ENCODE assay signal across 8 cellular contexts in the genomic region with DNA sequence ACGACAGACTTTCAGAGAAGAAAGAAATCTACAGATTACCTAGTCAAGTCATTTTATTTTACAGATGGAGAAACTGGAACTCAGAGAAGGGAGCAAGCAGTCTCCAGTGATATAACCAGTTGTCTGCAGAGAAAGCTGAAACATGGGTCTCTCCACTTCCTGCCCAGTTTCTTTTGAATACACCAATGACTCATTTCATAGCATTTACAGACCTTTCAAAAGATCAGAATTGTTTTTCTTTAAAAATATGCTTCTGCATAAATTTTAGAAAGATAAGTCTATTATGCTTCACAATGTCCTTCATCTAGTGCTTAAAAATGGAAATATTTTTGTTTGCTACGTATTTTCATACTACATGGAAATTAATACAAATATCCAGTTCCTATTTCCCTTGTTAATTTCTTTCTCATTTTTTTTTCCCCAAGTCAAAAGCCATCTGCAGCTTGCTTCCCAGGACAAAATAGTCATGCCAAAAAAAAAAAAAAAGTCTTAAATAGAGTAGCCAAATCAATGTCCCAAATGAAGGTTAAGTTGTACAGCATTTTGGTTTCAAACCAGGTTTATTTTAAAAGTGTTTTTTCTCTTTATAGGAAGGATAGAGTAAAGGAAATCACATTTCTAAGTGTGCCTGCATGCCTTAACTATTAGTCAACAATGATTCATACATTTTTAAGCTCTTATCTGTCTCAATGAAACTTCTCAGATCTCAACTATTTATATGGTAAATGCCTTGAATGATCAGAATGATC. TPM values are rescaled to one million over a fixed set of nuclear protein-coding genes. Genes with fewer than 3 reads are reported as not detected.
DNase-seq lines count a peak whose midpoint lies in the region; ATAC-seq, FAIRE-seq and TF ChIP-seq lines count a peak whose summit lies in the region.

No MANE protein-coding gene starts in this region.

- H3K27ac ChIP-seq in kidney (ENCODE audit: low read depth in 2 of 2, low read length in 2 of 2) (peak overlapping the region in 1 of 2 donors; percentile 26), uterus (peak overlapping the region; percentile 38 to 74)

- no peaks in the 10 kb centered on the region for H3K27me3 ChIP-seq in uterus

- DNase-seq in GM03348 (ENCODE audit: low spot score) (peak; percentile 59), HS-27A (ENCODE audit: low read depth) (peak; percentile 85), kidney (no peak), uterus (no peak), DMS79 (lab: John Stamatoyannopoulos, UW) (no peak)
- DNase-seq in activated CD8-positive, alpha-beta memory T cell treated with anti-CD3 and anti-CD28 coated beads, Interleukin-2, amount 50 U/mL, for 48 hours = no peak

- H3K9me3 ChIP-seq in kidney (ENCODE audit: control insufficient read depth in 1 of 2, low read length in 2 of 2) = no peaks in the 10 kb centered on the region
- H3K9me3 ChIP-seq in uterus = no peaks in the 10 kb centered on the region

- TF ChIP-seq CTCF in kidney (IDR thresholded peaks at IDR 0.05; ENCODE audit: borderline replicate concordance, extremely low read depth, insufficient read depth) = no peak
- no peak for TF ChIP-seq CTCF in uterus (IDR thresholded peaks at IDR 0.05)

- peaks cover 7 to 11% of the 10 kb centered on the region in 2 donors for H3K4me1 ChIP-seq in kidney (ENCODE audit: control insufficient read depth in 1 of 2, insufficient read depth in 1 of 2, low read depth in 1 of 2, low read length in 2 of 2)
- no peaks in the 10 kb centered on the region for H3K4me1 ChIP-seq in uterus

- peak overlapping the region; percentile 67 for H3K4me3 Mint-ChIP-seq in activated naive CD8-positive, alpha-beta T cell

- peak overlapping the region; percentile 80 for H3K27ac Mint-ChIP-seq in activated naive CD8-positive, alpha-beta T cell

- H3K36me3 Mint-ChIP-seq in activated naive CD8-positive, alpha-beta T cell = no peaks in the 10 kb centered on the region

- ATAC-seq in GM21423 (IDR thresholded peaks at IDR 0.05; ENCODE audit: unreplicated experiment) = peak; percentile 74

- H3K4me1 Mint-ChIP-seq in activated naive CD8-positive, alpha-beta T cell (ENCODE audit: low read depth) = peaks cover 39% of the 10 kb centered on the region

- intact Hi-C loops in kidney (cut with DNase I) = no loop called here
- intact Hi-C loops in uterus (cut with DNase I; ENCODE audit: low total_unique reads) = no loop called here

- H3K4me3 ChIP-seq in kidney (ENCODE audit: low read length in 2 of 2) (no peak overlapping the region), uterus (no peak overlapping the region)

- H3K9me3 Mint-ChIP-seq in activated naive CD8-positive, alpha-beta T cell (ENCODE audit: low read depth) = no peaks in the 10 kb centered on the region

- H3K9ac ChIP-seq in kidney (ENCODE audit: low read length in 2 of 2) = no peak overlapping the region

- no peak for TF ChIP-seq POLR2A in uterus (IDR thresholded peaks at IDR 0.05)

- FAIRE-seq in kidney (lab: Jason Lieb, UNC) = peak; percentile 23

- no peaks in the 10 kb centered on the region for H3K36me3 ChIP-seq in kidney (ENCODE audit: control insufficient read depth in 1 of 2, insufficient read depth in 2 of 2, low read length in 2 of 2)
- no peaks in the 10 kb centered on the region for H3K36me3 ChIP-seq in uterus

- no peaks in the 10 kb centered on the region for H3K27me3 Mint-ChIP-seq in activated naive CD8-positive, alpha-beta T cell

RNA-seq across cellular contexts. Expression of a gene that starts 36.9 kb away (rescaled TPM):
- 39.8 TPM for total RNA-seq in kidney
- 26.5 TPM for polyA plus RNA-seq in kidney (ENCODE audit: insufficient read depth, low read depth, low replicate concordance)
- 10 to 100 TPM in 3 of 4 donors, 1 to 10 TPM in 1; 6.3 to 36.7 (median 15.4) TPM for total RNA-seq in uterus

Comparison
In these comparisons a context has a peak if more than half of its experiments do, and no peak if none do; other contexts are left out.
1. DNase-seq: peak in GM03348 (single experiment) and HS-27A (single experiment); none in kidney (single experiment), uterus (0 of 2), activated CD8-positive, alpha-beta memory T cell treated with anti-CD3 and anti-CD28 coated beads, Interleukin-2, amount 50 U/mL, for 48 hours (single experiment) and DMS79 (single experiment).